1 cellular context compared by ENCODE assay signal in the genomic region with DNA sequence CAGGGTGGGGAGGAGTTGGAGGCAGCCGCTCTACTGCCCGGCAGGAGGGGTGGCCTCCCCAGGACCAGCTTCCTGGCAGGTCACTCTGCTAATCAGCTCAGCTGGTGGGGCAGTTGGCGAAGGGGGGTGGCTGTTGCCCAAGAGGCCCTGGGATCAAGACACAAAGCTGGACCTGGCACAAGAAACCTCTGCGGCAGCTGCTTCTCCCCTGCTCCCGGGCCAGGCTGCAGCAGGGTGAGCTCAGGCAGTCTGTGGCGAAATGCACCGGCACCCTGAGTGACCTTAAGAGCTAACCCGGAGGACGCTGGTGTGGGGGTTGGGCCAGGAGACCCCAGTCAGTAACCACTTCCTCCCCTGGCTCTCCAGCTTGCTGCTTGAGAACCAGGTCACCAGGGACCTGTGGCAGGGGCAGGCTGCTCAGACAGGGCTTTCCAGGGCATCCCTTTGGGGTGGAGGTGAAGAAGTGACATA.
TF ChIP-seq lines count a peak whose summit lies in the region.

No MANE protein-coding gene starts in this region.

TF ChIP-seq in SK-N-SH, 30 proteins besides CTCF, POLR2A, EP300 and RAD21 (continued from another document):
- TF ChIP-seq ELF1 (IDR thresholded peaks at IDR 0.05), result no peak
- TF ChIP-seq RXRA (IDR thresholded peaks at IDR 0.05; ENCODE audit: borderline replicate concordance, low read depth), result no peak
- TF ChIP-seq, protein P1, sequence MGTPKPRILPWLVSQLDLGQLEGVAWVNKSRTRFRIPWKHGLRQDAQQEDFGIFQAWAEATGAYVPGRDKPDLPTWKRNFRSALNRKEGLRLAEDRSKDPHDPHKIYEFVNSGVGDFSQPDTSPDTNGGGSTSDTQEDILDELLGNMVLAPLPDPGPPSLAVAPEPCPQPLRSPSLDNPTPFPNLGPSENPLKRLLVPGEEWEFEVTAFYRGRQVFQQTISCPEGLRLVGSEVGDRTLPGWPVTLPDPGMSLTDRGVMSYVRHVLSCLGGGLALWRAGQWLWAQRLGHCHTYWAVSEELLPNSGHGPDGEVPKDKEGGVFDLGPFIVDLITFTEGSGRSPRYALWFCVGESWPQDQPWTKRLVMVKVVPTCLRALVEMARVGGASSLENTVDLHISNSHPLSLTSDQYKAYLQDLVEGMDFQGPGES (IDR thresholded peaks at IDR 0.05; ENCODE audit: low read depth, low read length), result no peak
- no peak for TF ChIP-seq FOSL2 (IDR thresholded peaks at IDR 0.05; ENCODE audit: borderline replicate concordance, low read depth)
- no peak for TF ChIP-seq MXI1 (IDR thresholded peaks at IDR 0.05; ENCODE audit: low read depth, low read length)
- TF ChIP-seq GABPA (IDR thresholded peaks at IDR 0.05; ENCODE audit: low read depth), result no peak
- no peak for TF ChIP-seq JUND (IDR thresholded peaks at IDR 0.05)
- no peak for TF ChIP-seq NRF1 (IDR thresholded peaks at IDR 0.05; ENCODE audit: low read depth, low read length)
- TF ChIP-seq YY1 (IDR thresholded peaks at IDR 0.05; ENCODE audit: low read depth), result no peak
- TF ChIP-seq, protein P2, sequence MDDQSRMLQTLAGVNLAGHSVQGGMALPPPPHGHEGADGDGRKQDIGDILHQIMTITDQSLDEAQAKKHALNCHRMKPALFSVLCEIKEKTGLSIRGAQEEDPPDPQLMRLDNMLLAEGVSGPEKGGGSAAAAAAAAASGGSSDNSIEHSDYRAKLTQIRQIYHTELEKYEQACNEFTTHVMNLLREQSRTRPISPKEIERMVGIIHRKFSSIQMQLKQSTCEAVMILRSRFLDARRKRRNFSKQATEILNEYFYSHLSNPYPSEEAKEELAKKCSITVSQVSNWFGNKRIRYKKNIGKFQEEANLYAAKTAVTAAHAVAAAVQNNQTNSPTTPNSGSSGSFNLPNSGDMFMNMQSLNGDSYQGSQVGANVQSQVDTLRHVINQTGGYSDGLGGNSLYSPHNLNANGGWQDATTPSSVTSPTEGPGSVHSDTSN (IDR thresholded peaks at IDR 0.05), result no peak
- TF ChIP-seq, protein P3, sequence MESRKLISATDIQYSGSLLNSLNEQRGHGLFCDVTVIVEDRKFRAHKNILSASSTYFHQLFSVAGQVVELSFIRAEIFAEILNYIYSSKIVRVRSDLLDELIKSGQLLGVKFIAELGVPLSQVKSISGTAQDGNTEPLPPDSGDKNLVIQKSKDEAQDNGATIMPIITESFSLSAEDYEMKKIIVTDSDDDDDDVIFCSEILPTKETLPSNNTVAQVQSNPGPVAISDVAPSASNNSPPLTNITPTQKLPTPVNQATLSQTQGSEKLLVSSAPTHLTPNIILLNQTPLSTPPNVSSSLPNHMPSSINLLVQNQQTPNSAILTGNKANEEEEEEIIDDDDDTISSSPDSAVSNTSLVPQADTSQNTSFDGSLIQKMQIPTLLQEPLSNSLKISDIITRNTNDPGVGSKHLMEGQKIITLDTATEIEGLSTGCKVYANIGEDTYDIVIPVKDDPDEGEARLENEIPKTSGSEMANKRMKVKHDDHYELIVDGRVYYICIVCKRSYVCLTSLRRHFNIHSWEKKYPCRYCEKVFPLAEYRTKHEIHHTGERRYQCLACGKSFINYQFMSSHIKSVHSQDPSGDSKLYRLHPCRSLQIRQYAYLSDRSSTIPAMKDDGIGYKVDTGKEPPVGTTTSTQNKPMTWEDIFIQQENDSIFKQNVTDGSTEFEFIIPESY (IDR thresholded peaks at IDR 0.05; ENCODE audit: borderline replicate concordance, low read depth), result no peak
